Comparison of ENCODE assay signal across 1 cellular context in genomic region chr6:11921017-11921438, GRCh38.
TF ChIP-seq lines count a peak whose summit lies in the region.

No MANE protein-coding gene starts in this region.

TF ChIP-seq in SK-N-SH, 30 proteins besides CTCF, POLR2A, EP300 and RAD21 (continued from another document):
- peak; percentile 49; the same call in 1 of the 2 replicates for TF ChIP-seq PBX3 (IDR thresholded peaks at IDR 0.05)
- TF ChIP-seq, protein P1, sequence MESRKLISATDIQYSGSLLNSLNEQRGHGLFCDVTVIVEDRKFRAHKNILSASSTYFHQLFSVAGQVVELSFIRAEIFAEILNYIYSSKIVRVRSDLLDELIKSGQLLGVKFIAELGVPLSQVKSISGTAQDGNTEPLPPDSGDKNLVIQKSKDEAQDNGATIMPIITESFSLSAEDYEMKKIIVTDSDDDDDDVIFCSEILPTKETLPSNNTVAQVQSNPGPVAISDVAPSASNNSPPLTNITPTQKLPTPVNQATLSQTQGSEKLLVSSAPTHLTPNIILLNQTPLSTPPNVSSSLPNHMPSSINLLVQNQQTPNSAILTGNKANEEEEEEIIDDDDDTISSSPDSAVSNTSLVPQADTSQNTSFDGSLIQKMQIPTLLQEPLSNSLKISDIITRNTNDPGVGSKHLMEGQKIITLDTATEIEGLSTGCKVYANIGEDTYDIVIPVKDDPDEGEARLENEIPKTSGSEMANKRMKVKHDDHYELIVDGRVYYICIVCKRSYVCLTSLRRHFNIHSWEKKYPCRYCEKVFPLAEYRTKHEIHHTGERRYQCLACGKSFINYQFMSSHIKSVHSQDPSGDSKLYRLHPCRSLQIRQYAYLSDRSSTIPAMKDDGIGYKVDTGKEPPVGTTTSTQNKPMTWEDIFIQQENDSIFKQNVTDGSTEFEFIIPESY (IDR thresholded peaks at IDR 0.05; ENCODE audit: borderline replicate concordance, low read depth), result no peak
- TF ChIP-seq SMC3 (IDR thresholded peaks at IDR 0.05; ENCODE audit: low read depth, low read length), result no peak
- no peak for TF ChIP-seq GABPA (IDR thresholded peaks at IDR 0.05; ENCODE audit: low read depth)
- TF ChIP-seq NRF1 (IDR thresholded peaks at IDR 0.05; ENCODE audit: low read depth, low read length), result no peak
- peak; percentile 55; the same call in 1 of the 2 replicates for TF ChIP-seq POLR2AphosphoS5 (IDR thresholded peaks at IDR 0.05; ENCODE audit: low read depth, low read length)
- TF ChIP-seq CHD2 (IDR thresholded peaks at IDR 0.05; ENCODE audit: low read length, partially characterized antibody), result no peak
- no peak for TF ChIP-seq RCOR1 (IDR thresholded peaks at IDR 0.05; ENCODE audit: low read length)
- TF ChIP-seq TCF12 (IDR thresholded peaks at IDR 0.05), result peak; percentile 69; the same call in 1 of the 2 replicates
- no peak for TF ChIP-seq GATA2 (CRISPR knock-in tag; IDR thresholded peaks at IDR 0.05)
- TF ChIP-seq EZH2phosphoT487 (IDR thresholded peaks at IDR 0.05; ENCODE audit: borderline replicate concordance, low read depth), result no peak
- peak; percentile 72 for TF ChIP-seq MAX (IDR thresholded peaks at IDR 0.05; ENCODE audit: low read depth)
- no peak for TF ChIP-seq MXI1 (IDR thresholded peaks at IDR 0.05; ENCODE audit: low read depth, low read length)
- TF ChIP-seq RFX5 (IDR thresholded peaks at IDR 0.05; ENCODE audit: low read length), result no peak
- no peak for TF ChIP-seq FOXM1 (IDR thresholded peaks at IDR 0.05; ENCODE audit: low read depth)
- TF ChIP-seq NFIC (IDR thresholded peaks at IDR 0.05; ENCODE audit: borderline replicate concordance), result peak; percentile 73
